ENCODE assay signal across 8 cellular contexts in the genomic region with DNA sequence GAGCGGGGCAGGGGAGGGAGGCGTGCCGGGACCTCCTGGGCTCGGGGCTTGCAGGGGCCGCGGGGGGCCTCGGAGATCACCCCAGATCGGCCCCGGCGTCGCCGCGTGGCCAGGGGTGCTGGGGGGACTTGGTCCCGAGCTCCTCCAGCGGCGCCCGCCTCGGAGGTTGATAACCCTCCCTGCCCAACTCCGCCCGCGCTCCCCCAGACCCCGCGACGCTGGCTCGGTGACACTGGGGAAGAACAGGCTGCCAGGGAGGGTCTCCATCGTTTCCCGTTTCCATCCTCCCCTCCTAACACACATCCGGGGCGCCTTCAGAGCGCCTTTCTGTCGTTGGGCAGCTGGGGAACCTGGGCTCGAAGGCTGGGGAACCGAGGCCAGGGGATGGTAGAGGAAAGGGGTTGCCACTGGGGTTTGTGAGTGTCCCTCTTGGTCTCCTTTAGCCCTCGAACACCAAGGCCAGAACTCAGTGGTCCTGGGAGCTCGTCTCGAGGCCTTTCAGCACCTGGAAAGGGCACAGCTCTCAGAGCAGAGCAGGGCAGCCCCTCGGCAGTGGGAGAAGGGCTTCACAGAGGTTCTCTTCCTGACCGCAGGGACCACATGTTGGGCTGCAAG. TPM values are rescaled to one million over a fixed set of nuclear protein-coding genes. Genes with fewer than 3 reads are reported as not detected.
DNase-seq lines count a peak whose midpoint lies in the region; ATAC-seq lines count a peak whose summit lies in the region.

No MANE protein-coding gene starts in this region.

- ATAC-seq in GM21390 (IDR thresholded peaks at IDR 0.05; ENCODE audit: unreplicated experiment) (peak; percentile 31), aorta (ENCODE audit: low FRiP score) (no peak)

- H3K27ac ChIP-seq in mesodermal cell (ENCODE audit: low read depth, low read length, severe bottlenecking) (no peak overlapping the region), aorta (ENCODE audit: low read depth in 1 of 2, low read length in 2 of 2) (no peak overlapping the region)

- H3K4me1 Mint-ChIP-seq in dendritic cell treated with granulocyte-macrophage colony-stimulating factor and Interleukin-4, amounts not matched to agents 40 ng/mL and 50 ng/mL, for 4 days (ENCODE audit: low read depth): peaks cover 38% of the 10 kb centered on the region

- H3K27me3 ChIP-seq in aorta (ENCODE audit: control insufficient read depth in 1 of 2, insufficient read depth in 2 of 2, low read length in 1 of 2): no peaks in the 10 kb centered on the region

- H3K27ac Mint-ChIP-seq in dendritic cell treated with granulocyte-macrophage colony-stimulating factor and Interleukin-4, amounts not matched to agents 40 ng/mL and 50 ng/mL, for 4 days: peak overlapping the region; percentile 96

- H3K4me3 ChIP-seq in mesodermal cell (ENCODE audit: extremely low read depth, insufficient read depth, low read length, poor library complexity, severe bottlenecking): peak overlapping the region; percentile 43
- peak overlapping the region; percentile 37 to 58 for H3K4me3 ChIP-seq in aorta (ENCODE audit: low read length in 2 of 2)

- in situ Hi-C loops in KBM-7 (cut with MboI; ENCODE audit: low pct_unique_long_range_greater_than_20kb, low sequenced_read_pairs): no loop called here

- intact Hi-C loops in dendritic cell treated with granulocyte-macrophage colony-stimulating factor and Interleukin-4, amounts not matched to agents 40 ng/mL and 50 ng/mL, for 4 days (cut with micrococcal nuclease): loop anchor here (1.0 to 10.0 kb wide), 4 partner anchors 47 to 1151 kb away; a partner anchor contains a TSS
- intact Hi-C loops in aorta (cut with DNase I): no loop called here

- H3K9me3 ChIP-seq in mesodermal cell (ENCODE audit: control insufficient read depth, low read length) (no peaks in the 10 kb centered on the region), aorta (ENCODE audit: control insufficient read depth, low read length) (no peaks in the 10 kb centered on the region)

- H3K36me3 ChIP-seq in mesodermal cell (ENCODE audit: control insufficient read depth, insufficient read depth, low read length): no peaks in the 10 kb centered on the region
- no peaks in the 10 kb centered on the region for H3K36me3 ChIP-seq in aorta (ENCODE audit: control insufficient read depth in 1 of 2, insufficient read depth in 2 of 2, low read length in 1 of 2)

- no peaks in the 10 kb centered on the region for H3K9me3 Mint-ChIP-seq in dendritic cell treated with granulocyte-macrophage colony-stimulating factor and Interleukin-4, amounts not matched to agents 40 ng/mL and 50 ng/mL, for 4 days

- WGBS in mesodermal cell (ENCODE audit: insufficient coverage in 2 of 2), 2 experiments: 2 to 6% methylated on average over 13 to 17 of the region's 38 CpGs
- 3 to 4% methylated on average over 32 to 38 of the region's 38 CpGs for WGBS in aorta, 2 donors

- DNase-seq in EH (ENCODE audit: low read depth): peak; percentile 13
- DNase-seq in KBM-7: peak; percentile 33
- peak in 1 of 2 donors; percentile 77 for DNase-seq in aorta
- no peak for DNase-seq in NK-92 treated with Interleukin-12 subunit alpha and Interleukin-12 subunit beta, amount 100 ng/mL, for 24 hours (lab: John Stamatoyannopoulos, UW)
- DNase-seq in NCI-H2081 (lab: John Stamatoyannopoulos, UW): no peak

- H3K27me3 Mint-ChIP-seq in dendritic cell treated with granulocyte-macrophage colony-stimulating factor and Interleukin-4, amounts not matched to agents 40 ng/mL and 50 ng/mL, for 4 days: no peaks in the 10 kb centered on the region

- peak overlapping the region; percentile 87 for H3K4me3 Mint-ChIP-seq in dendritic cell treated with granulocyte-macrophage colony-stimulating factor and Interleukin-4, amounts not matched to agents 40 ng/mL and 50 ng/mL, for 4 days

- H3K4me1 ChIP-seq in mesodermal cell (ENCODE audit: control insufficient read depth, insufficient read depth, low read length, poor library complexity, severe bottlenecking): peaks cover 4% of the 10 kb centered on the region
- H3K4me1 ChIP-seq in aorta (ENCODE audit: control insufficient read depth in 1 of 2, insufficient read depth in 2 of 2, low read length in 2 of 2): no peaks in the 10 kb centered on the region

- peaks cover 14% of the 10 kb centered on the region for H3K36me3 Mint-ChIP-seq in dendritic cell treated with granulocyte-macrophage colony-stimulating factor and Interleukin-4, amounts not matched to agents 40 ng/mL and 50 ng/mL, for 4 days (ENCODE audit: low read depth)

RNA-seq across cellular contexts. Expression of a gene that starts 0.4 kb away (rescaled TPM):
- 0.44 TPM for polyA plus RNA-seq in mesodermal cell (2013, experiment 1 of 2)
- 0.20 TPM for polyA plus RNA-seq in mesodermal cell (2013, experiment 2 of 2)
- 10 to 100 TPM in 1 of 2 donors, 1 to 10 TPM in 1; 9.1 to 11.8 TPM for total RNA-seq in aorta
- 1 to 10 TPM in 1 of 2 donors, under 1 TPM in 1; 0.72 to 6.8 TPM for polyA plus RNA-seq in aorta

RNA-seq across cellular contexts. Expression of a gene that starts 47.9 kb away (rescaled TPM):
- polyA plus RNA-seq in mesodermal cell (2013, experiment 1 of 2): 24.4 TPM
- polyA plus RNA-seq in mesodermal cell (2013, experiment 2 of 2): 19.8 TPM
- 10 to 100 TPM in 1 of 2 donors, 1 to 10 TPM in 1; 9.9 to 16.9 TPM for total RNA-seq in aorta
- 10 to 100 TPM; 31.9 to 34.7 TPM for polyA plus RNA-seq in aorta

Comparison
In these comparisons a context has a peak if more than half of its experiments do, and no peak if none do; other contexts are left out.
1. DNase-seq: peak in EH (single experiment) and KBM-7 (single experiment); none in NK-92 treated with Interleukin-12 subunit alpha and Interleukin-12 subunit beta, amount 100 ng/mL, for 24 hours (single experiment) and NCI-H2081 (0 of 2).